8 cellular contexts compared by ENCODE assay signal in genomic region chr1:151325646-151326429, GRCh38. TPM values are rescaled to one million over a fixed set of nuclear protein-coding genes. Genes with fewer than 3 reads are reported as not detected.
DNase-seq lines count a peak whose midpoint lies in the region; ATAC-seq and TF ChIP-seq lines count a peak whose summit lies in the region.

No MANE protein-coding gene starts in this region.

- no peak overlapping the region for H2AFZ ChIP-seq in GM23338
- no peak overlapping the region for H2AFZ ChIP-seq in smooth muscle cell (ENCODE audit: low read depth)

- H3K27me3 Mint-ChIP-seq in GM23338 (ENCODE audit: insufficient read depth, low read depth, poor library complexity) (peaks cover 9% of the 10 kb centered on the region), T-helper 17 cell (no peaks in the 10 kb centered on the region)

- H3K36me3 Mint-ChIP-seq in GM23338 (ENCODE audit: low read depth) (peaks cover 8% of the 10 kb centered on the region), T-helper 17 cell (ENCODE audit: low read depth) (peaks cover 5% of the 10 kb centered on the region)

- H3K9ac ChIP-seq in smooth muscle cell (ENCODE audit: low read depth) = peak overlapping the region; percentile 98

- H4K20me1 ChIP-seq in GM23338 (replicated peaks; ENCODE audit: insufficient read depth) (peaks cover 4% of the 10 kb centered on the region; the same call in 1 of the 2 replicates), smooth muscle cell (ENCODE audit: low read depth) (peaks cover 7% of the 10 kb centered on the region)

- H3K4me3 Mint-ChIP-seq in GM23338 (peak overlapping the region; percentile 83), T-helper 17 cell (peak overlapping the region; percentile 99)

- WGBS in smooth muscle cell (ENCODE audit: low lambda C conversion rate) = 37% methylated on average over 5 of the region's 5 CpGs

- no peaks in the 10 kb centered on the region for H3K9me3 Mint-ChIP-seq in GM23338

- H3K27ac ChIP-seq in GM23338 (ENCODE audit: low read depth) (no peak overlapping the region), smooth muscle cell (ENCODE audit: low read depth) (peak overlapping the region; percentile 98)

- H3K9me3 ChIP-seq in T-helper 17 cell (ENCODE audit: control insufficient read depth, low read length, poor library complexity, severe bottlenecking) (no peaks in the 10 kb centered on the region), smooth muscle cell (replicated peaks; ENCODE audit: low read depth) (no peaks in the 10 kb centered on the region)

- H3F3A ChIP-seq in GM23338 (replicated peaks; ENCODE audit: low read depth) = 0 out of 2 replicates have a peak, but pooled peaks cover 5% of the 10 kb centered on the region
- H3F3A ChIP-seq in smooth muscle cell (ENCODE audit: low read depth) = no peaks in the 10 kb centered on the region

- no peak for TF ChIP-seq CTCF in GM23338 (conservative IDR thresholded peaks at IDR 0.05; ENCODE audit: low read depth in 2 of 2)
- TF ChIP-seq CTCF in smooth muscle cell (IDR thresholded peaks at IDR 0.05; ENCODE audit: borderline replicate concordance, insufficient read depth, poor library complexity, severe bottlenecking) = no peak

- H3K27me3 ChIP-seq in GM23338 (ENCODE audit: insufficient read depth) (no peaks in the 10 kb centered on the region), smooth muscle cell (ENCODE audit: low read depth) (no peaks in the 10 kb centered on the region)

- H3K79me2 ChIP-seq in GM23338 (replicated peaks; ENCODE audit: insufficient read depth) (peaks cover 15% of the 10 kb centered on the region), smooth muscle cell (ENCODE audit: low read depth) (peaks cover 60% of the 10 kb centered on the region)

- H3K36me3 ChIP-seq in GM23338 (ENCODE audit: insufficient read depth) = peaks cover 6% of the 10 kb centered on the region; the same call in 1 of the 2 replicates
- no peaks in the 10 kb centered on the region for H3K36me3 ChIP-seq in smooth muscle cell (ENCODE audit: low read depth)

- DNase-seq in GM23338 (ENCODE audit: low spot score) (no peak), T-helper 17 cell (no peak), fibroblast of peridontal ligament (ENCODE audit: extremely low read depth) (peak; percentile 55), smooth muscle cell (lab: John Stamatoyannopoulos, UW; ENCODE audit: unreplicated experiment) (no peak), epidermal melanocyte (ENCODE audit: insufficient read length, low spot score) (no peak), NCI-H345 (lab: John Stamatoyannopoulos, UW) (no peak)

- ATAC-seq in GM23338 (no peak), T-helper 17 cell (no peak), HG02870 (IDR thresholded peaks at IDR 0.05; ENCODE audit: unreplicated experiment) (no peak), GM21526 (IDR thresholded peaks at IDR 0.05; ENCODE audit: low FRiP score, unreplicated experiment) (no peak)

- H3K4me1 Mint-ChIP-seq in GM23338 (peaks cover 10% of the 10 kb centered on the region; the same call in 2 of the 3 replicates), T-helper 17 cell (peaks cover 35% of the 10 kb centered on the region)

- H3K4me2 ChIP-seq in GM23338 = peak overlapping the region; percentile 95
- peak overlapping the region; percentile 88 for H3K4me2 ChIP-seq in smooth muscle cell

- H3K9me2 ChIP-seq in GM23338 (ENCODE audit: insufficient read depth) = no peaks in the 10 kb centered on the region

- no peak overlapping the region for H3K27ac Mint-ChIP-seq in GM23338
- peak overlapping the region; percentile 100 for H3K27ac Mint-ChIP-seq in T-helper 17 cell

- H3K4me3 ChIP-seq in GM23338 = peak overlapping the region; percentile 74
- H3K4me3 ChIP-seq in smooth muscle cell = peak overlapping the region; percentile 73

- peaks cover 14% of the 10 kb centered on the region for H3K4me1 ChIP-seq in GM23338 (ENCODE audit: insufficient read depth)
- peaks cover 9% of the 10 kb centered on the region for H3K4me1 ChIP-seq in smooth muscle cell (ENCODE audit: low read depth)

TF ChIP-seq in GM23338, 12 proteins besides CTCF, POLR2A, EP300 and RAD21:
- no peak for TF ChIP-seq CREB1 (CRISPR knock-in tag; IDR thresholded peaks at IDR 0.05; ENCODE audit: low read depth)
- no peak for TF ChIP-seq POLR2AphosphoS5 (IDR thresholded peaks at IDR 0.05; ENCODE audit: low read depth)
- TF ChIP-seq ETS1 (IDR thresholded peaks at IDR 0.05) = no peak
- TF ChIP-seq JUNB (IDR thresholded peaks at IDR 0.05; ENCODE audit: unreplicated experiment) = no peak
- TF ChIP-seq NANOG (IDR thresholded peaks at IDR 0.05; ENCODE audit: borderline replicate concordance) = no peak
- no peak for TF ChIP-seq EZH2 (IDR thresholded peaks at IDR 0.05; ENCODE audit: low read depth, unreplicated experiment)
- TF ChIP-seq EZH2phosphoT487 (IDR thresholded peaks at IDR 0.05; ENCODE audit: unreplicated experiment) = no peak

RNA-seq across cellular contexts. Expression of gene PI4KB, which starts 1.4 kb away (rescaled TPM):
- 19.1 and 25.5 TPM in 2 replicates for total RNA-seq in GM23338 (2014; rRNA removed; shearing (Covaris generic))
- polyA plus RNA-seq in GM23338 (2016; fragmentation: Nextera tagmentation; extraction: Ambion mirVana) (12.3 and 15.3 TPM in 2 replicates), smooth muscle cell (46.7 and 58.7 TPM in 2 replicates)
- total RNA-seq in T-helper 17 cell (10 to 100 TPM; 73.5 to 81.4 TPM), smooth muscle cell (28.0 and 32.2 TPM in 2 replicates)

RNA-seq across cellular contexts. Expression of gene RFX5, which starts 21.2 kb away (rescaled TPM):
- 44.5 and 48.5 TPM in 2 replicates for total RNA-seq in GM23338 (2014; rRNA removed; shearing (Covaris generic))
- 13.0 and 13.3 TPM in 2 replicates for polyA plus RNA-seq in GM23338 (2016; fragmentation: Nextera tagmentation; extraction: Ambion mirVana)
- 100 to 1,000 TPM in 1 of 2 donors, 10 to 100 TPM in 1; 81.5 to 105 TPM for total RNA-seq in T-helper 17 cell
- total RNA-seq in smooth muscle cell = 22.7 and 53.0 TPM in 2 replicates
- polyA plus RNA-seq in smooth muscle cell = 12.4 and 16.3 TPM in 2 replicates

RNA-seq across cellular contexts. Expression of gene ZNF687, which starts 43.7 kb away (rescaled TPM):
- 63.1 and 63.9 TPM in 2 replicates for total RNA-seq in GM23338 (2014; rRNA removed; shearing (Covaris generic))
- polyA plus RNA-seq in GM23338 (2016; fragmentation: Nextera tagmentation; extraction: Ambion mirVana) = 7.7 and 8.2 TPM in 2 replicates
- total RNA-seq in T-helper 17 cell = 10 to 100 TPM; 25.9 to 33.8 TPM
- total RNA-seq in smooth muscle cell = 10.7 and 13.1 TPM in 2 replicates
- 2.4 and 4.2 TPM in 2 replicates for polyA plus RNA-seq in smooth muscle cell

RNA-seq across cellular contexts. Expression of gene SELENBP1, which starts 46.7 kb away (rescaled TPM):
- 13.4 and 14.5 TPM in 2 replicates for total RNA-seq in GM23338 (2014; rRNA removed; shearing (Covaris generic))
- 10.7 and 12.3 TPM in 2 replicates for polyA plus RNA-seq in GM23338 (2016; fragmentation: Nextera tagmentation; extraction: Ambion mirVana)
- total RNA-seq in T-helper 17 cell = not detected
- total RNA-seq in smooth muscle cell = 22.0 and 26.7 TPM in 2 replicates
- polyA plus RNA-seq in smooth muscle cell = 28.8 and 40.2 TPM in 2 replicates
